12 cellular contexts compared by ENCODE assay signal in genomic region chr10:16832351-16833080, GRCh38. TPM values are rescaled to one million over a fixed set of nuclear protein-coding genes. Genes with fewer than 3 reads are reported as not detected.
A peak's percentile ranks its signal among the peaks of the same experiment; 100 is the strongest.
DNase-seq lines count a peak whose midpoint lies in the region; ATAC-seq, FAIRE-seq and TF ChIP-seq lines count a peak whose summit lies in the region.
"Had no signal": no experiment of that assay in that cellular context is flagged by ENCODE, and none has a peak within 500 bp of the region (broad histone marks: within the 10 kb centered on the region; RNA-seq: fewer than 3 reads in every experiment).

No MANE protein-coding gene starts in this region.

- H3K4me3 ChIP-seq in astrocyte (ENCODE audit: insufficient read depth, low read depth, low read length) (no peak overlapping the region), stomach smooth muscle (ENCODE audit: low read length in 2 of 2) (peak overlapping the region in 1 of 2 donors; percentile 35), kidney (ENCODE audit: low read length in 2 of 2) (no peak overlapping the region)

- H4K20me1 ChIP-seq in astrocyte (ENCODE audit: insufficient read depth, low read length): no peaks in the 10 kb centered on the region

- no peaks in the 10 kb centered on the region for H3K27me3 Mint-ChIP-seq in astrocyte (ENCODE audit: low read depth, unreplicated experiment)

- peaks cover 2% of the 10 kb centered on the region for H3K4me1 Mint-ChIP-seq in astrocyte (ENCODE audit: low read depth, unreplicated experiment)
- H3K4me1 Mint-ChIP-seq: neural crest cell had no signal

- H3K27ac ChIP-seq in astrocyte (ENCODE audit: low read depth, low read length): peak overlapping the region; percentile 89
- peak overlapping the region; percentile 31 for H3K27ac ChIP-seq in stomach smooth muscle (ENCODE audit: low read length)
- peak overlapping the region in 1 of 2 donors; percentile 48 for H3K27ac ChIP-seq in kidney (ENCODE audit: low read depth in 2 of 2, low read length in 2 of 2)

- H3K4me2 ChIP-seq in astrocyte (ENCODE audit: low read length): peak overlapping the region; percentile 79

- no peak overlapping the region for H3K4me3 Mint-ChIP-seq in astrocyte (ENCODE audit: unreplicated experiment)
- H3K4me3 Mint-ChIP-seq: dendritic cell treated with granulocyte-macrophage colony-stimulating factor and Interleukin-4, amounts not matched to agents 40 ng/mL and 50 ng/mL, for 4 days; neural crest cell had no signal

- peak overlapping the region; percentile 77 for H3K27ac Mint-ChIP-seq in astrocyte (ENCODE audit: unreplicated experiment)
- H3K27ac Mint-ChIP-seq: dendritic cell treated with granulocyte-macrophage colony-stimulating factor and Interleukin-4, amounts not matched to agents 40 ng/mL and 50 ng/mL, for 4 days had no signal

- DNase-seq in GM04504 (ENCODE audit: low read depth) (peak; percentile 96), astrocyte (ENCODE audit: low read depth) (peak; percentile 95), left ventricle myocardium superior (no peak), NCI-H524 (lab: John Stamatoyannopoulos, UW) (no peak), kidney (no peak), NCI-H82 treated with DMSO at 0.1 percent for 48 hours (lab: John Stamatoyannopoulos, UW; ENCODE audit: unreplicated experiment) (no peak)
- DNase-seq: activated CD4-positive, alpha-beta T cell treated with anti-CD3 and anti-CD28 coated beads for 4 hours had no signal

- intact Hi-C loops in left ventricle myocardium superior (cut with micrococcal nuclease): no loop called here
- intact Hi-C loops in kidney (cut with DNase I): loop anchor here (10.0 kb wide), 1 partner anchor 592 kb away; no protein-coding TSS in a partner anchor

- H3K36me3 ChIP-seq in astrocyte (ENCODE audit: insufficient read depth, low read length) (no peaks in the 10 kb centered on the region), stomach smooth muscle (ENCODE audit: control insufficient read depth in 2 of 2, insufficient read depth in 2 of 2, low read length in 2 of 2) (no peaks in the 10 kb centered on the region), kidney (ENCODE audit: control insufficient read depth in 1 of 2, insufficient read depth in 2 of 2, low read length in 2 of 2) (peaks cover 0 to 25% of the 10 kb centered on the region in 2 donors)

- no peaks in the 10 kb centered on the region for H3K36me3 Mint-ChIP-seq in astrocyte (ENCODE audit: low read depth, unreplicated experiment)

- H3K79me2 ChIP-seq in astrocyte (ENCODE audit: insufficient read depth, low read length): no peaks in the 10 kb centered on the region

- ATAC-seq in left ventricle myocardium superior: peak; percentile 37
- no peak for ATAC-seq in GM21576 (IDR thresholded peaks at IDR 0.05; ENCODE audit: unreplicated experiment)
- ATAC-seq: HCT116 had no signal

- peaks cover 2% of the 10 kb centered on the region for H3K9me3 Mint-ChIP-seq in astrocyte (ENCODE audit: unreplicated experiment)
- H3K9me3 Mint-ChIP-seq: dendritic cell treated with granulocyte-macrophage colony-stimulating factor and Interleukin-4, amounts not matched to agents 40 ng/mL and 50 ng/mL, for 4 days; neural crest cell had no signal

- no peaks in the 10 kb centered on the region for H3K9me3 ChIP-seq in astrocyte (ENCODE audit: insufficient read depth, low read depth, low read length)
- H3K9me3 ChIP-seq in stomach smooth muscle (ENCODE audit: control insufficient read depth in 2 of 2, low read length in 2 of 2): no peaks in the 10 kb centered on the region
- no peaks in the 10 kb centered on the region for H3K9me3 ChIP-seq in kidney (ENCODE audit: control insufficient read depth in 1 of 2, low read length in 2 of 2)

- H3K27me3 ChIP-seq in astrocyte (ENCODE audit: insufficient read depth, low read length) (no peaks in the 10 kb centered on the region), stomach smooth muscle (ENCODE audit: control insufficient read depth in 1 of 2, insufficient read depth in 2 of 2, low read length in 2 of 2) (no peaks in the 10 kb centered on the region)

- peak overlapping the region; percentile 68 for H2AFZ ChIP-seq in astrocyte (ENCODE audit: low read depth, low read length)

- H3K4me1 ChIP-seq in astrocyte (ENCODE audit: insufficient read depth, low read length): peaks cover 24% of the 10 kb centered on the region
- peaks cover 12% of the 10 kb centered on the region for H3K4me1 ChIP-seq in stomach smooth muscle (ENCODE audit: control insufficient read depth, insufficient read depth, low read length)
- peaks cover 5 to 6% of the 10 kb centered on the region in 2 donors for H3K4me1 ChIP-seq in kidney (ENCODE audit: control insufficient read depth in 1 of 2, insufficient read depth in 1 of 2, low read depth in 1 of 2, low read length in 2 of 2)

- TF ChIP-seq CTCF in astrocyte (IDR thresholded peaks at IDR 0.05; ENCODE audit: insufficient read depth, low read depth, low read length) (no peak), kidney (IDR thresholded peaks at IDR 0.05; ENCODE audit: borderline replicate concordance, extremely low read depth, insufficient read depth) (no peak)

- H3K9ac ChIP-seq in astrocyte (ENCODE audit: low read length) (peak overlapping the region; percentile 71), stomach smooth muscle (ENCODE audit: low read length in 2 of 2) (peak overlapping the region in 1 of 2 donors; percentile 47), kidney (ENCODE audit: low read length in 2 of 2) (no peak overlapping the region)

- FAIRE-seq in astrocyte (lab: Jason Lieb, UNC) (peak; percentile 99), kidney (lab: Jason Lieb, UNC) (no peak)

RNA-seq across cellular contexts. Expression of gene RSU1, which starts 15.3 kb away (rescaled TPM):
- 138 and 142 TPM in 2 replicates for total RNA-seq in astrocyte
- 58.8 TPM for total RNA-seq in left ventricle myocardium superior
- 72.4 TPM for total RNA-seq in kidney
- polyA plus RNA-seq in kidney (ENCODE audit: insufficient read depth, low read depth, low replicate concordance): 44.6 TPM

Comparison
In these comparisons a context has a peak if more than half of its experiments do, and no peak if none do; other contexts are left out.
1. DNase-seq: peak in GM04504 (single experiment) and astrocyte (single experiment); none in left ventricle myocardium superior (single experiment), NCI-H524 (0 of 2), kidney (single experiment) and NCI-H82 treated with DMSO at 0.1 percent for 48 hours (single experiment).